16 cellular contexts compared by ENCODE assay signal in the genomic region with DNA sequence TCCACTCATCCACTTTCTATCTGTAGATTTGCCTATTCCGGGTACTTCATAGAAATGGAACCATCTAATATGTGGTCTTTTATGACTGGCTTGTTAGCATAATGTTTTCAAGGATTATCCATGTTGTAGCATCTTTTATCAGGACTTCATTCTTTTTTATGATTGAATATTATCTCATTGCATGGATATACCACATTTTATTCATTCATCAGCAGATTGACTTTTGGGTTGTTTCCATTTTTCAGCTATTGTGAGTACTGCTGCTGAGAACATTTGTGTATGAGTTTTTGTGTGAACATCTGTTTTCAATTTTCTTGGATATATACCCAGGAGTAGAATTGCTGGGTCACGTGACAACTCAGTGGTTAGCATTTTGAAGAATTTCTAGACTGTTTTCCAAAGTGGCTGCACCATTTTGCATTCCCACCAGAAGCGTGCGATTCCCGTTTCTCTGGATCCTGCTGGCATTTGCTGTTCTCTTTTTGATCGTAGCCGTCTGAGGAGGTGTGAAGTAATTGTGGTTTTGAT. TPM values are rescaled to one million over a fixed set of nuclear protein-coding genes. Genes with fewer than 3 reads are reported as not detected.
DNase-seq lines count a peak whose midpoint lies in the region; ATAC-seq and TF ChIP-seq lines count a peak whose summit lies in the region.
"Had no signal": no experiment of that assay in that cellular context is flagged by ENCODE, and none has a peak within 500 bp of the region (broad histone marks: within the 10 kb centered on the region; RNA-seq: fewer than 3 reads in every experiment).

No MANE protein-coding gene starts in this region.

- H3K4me3 ChIP-seq in heart left ventricle: no peak overlapping the region
- H3K4me3 ChIP-seq in fibroblast of villous mesenchyme (ENCODE audit: low read depth, low read length): no peak overlapping the region
- H3K4me3 ChIP-seq: MG63, vagina had no signal

- peaks cover 33% of the 10 kb centered on the region for H3K4me1 Mint-ChIP-seq in activated B cell treated with CpG ODN at 0.5 μM for 24 hours

- DNase-seq in heart left ventricle (no peak), Right ventricle myocardium superior (no peak), activated B cell treated with CpG ODN at 0.5 μM for 24 hours (no peak), fibroblast of villous mesenchyme (ENCODE audit: low read depth) (peak; percentile 89), smooth muscle cell of the brain vasculature (ENCODE audit: low read depth, low spot score) (peak; percentile 74), T-helper 9 cell (no peak), COLO668 (lab: John Stamatoyannopoulos, UW; ENCODE audit: unreplicated experiment) (no peak)
- DNase-seq: activated CD4-positive, CD25-positive, alpha-beta regulatory T cell treated with anti-CD3 and anti-CD28 coated beads, Interleukin-2, amount 50 U/mL, for 72 hours; AML-193; DMS79; MG63; stimulated activated CD4-positive, alpha-beta T cell treated with anti-CD3 and anti-CD28 coated beads, Interleukin-2, amount 100 ng/mL, for 48 hours had no signal

- no peaks in the 10 kb centered on the region for H3K9me3 ChIP-seq in heart left ventricle
- H3K9me3 ChIP-seq: MG63, vagina had no signal

- H3K27me3 ChIP-seq in heart left ventricle: no peaks in the 10 kb centered on the region
- H3K27me3 ChIP-seq: MG63, vagina had no signal

- no peak for ATAC-seq in heart left ventricle
- no peak for ATAC-seq in Right ventricle myocardium superior (ENCODE audit: poor library complexity)
- ATAC-seq in activated B cell treated with CpG ODN at 0.5 μM for 24 hours (ENCODE audit: low read depth): no peak
- no peak for ATAC-seq in HG03045 (IDR thresholded peaks at IDR 0.05; ENCODE audit: unreplicated experiment)
- ATAC-seq: stimulated activated effector memory CD8-positive, alpha-beta T cell treated with anti-CD3 and anti-CD28 coated beads, Interleukin-12 subunit alpha, Interleukin-12 subunit beta, amount 100 ng/mL, for 72 hours had no signal

- POLR2A ChIA-PET in activated B cell treated with CpG ODN at 0.5 μM for 24 hours (lab: Charles Lee): no interaction called here

- 68 to 85% (median 80%) methylated on average over 7 of the region's 7 CpGs for WGBS in heart left ventricle, 4 donors

- peaks cover 77% of the 10 kb centered on the region for H3K36me3 Mint-ChIP-seq in activated B cell treated with CpG ODN at 0.5 μM for 24 hours (ENCODE audit: low read depth)

- CTCF ChIA-PET in activated B cell treated with CpG ODN at 0.5 μM for 24 hours (lab: Charles Lee): no interaction called here

- peak overlapping the region; percentile 61 to 97 (median 79) for H3K27ac ChIP-seq in heart left ventricle
- H3K27ac ChIP-seq: vagina had no signal

- H3K4me1 ChIP-seq in heart left ventricle: peaks cover 4 to 98% (median 58%) of the 10 kb centered on the region in 12 donors

- no peak overlapping the region for H3K4me3 Mint-ChIP-seq in activated B cell treated with CpG ODN at 0.5 μM for 24 hours
- H3K4me3 Mint-ChIP-seq: stimulated activated effector memory CD8-positive, alpha-beta T cell treated with anti-CD3 and anti-CD28 coated beads, Interleukin-12 subunit alpha, Interleukin-12 subunit beta, amount 100 ng/mL, for 72 hours had no signal

- no peaks in the 10 kb centered on the region for H3K27me3 Mint-ChIP-seq in activated B cell treated with CpG ODN at 0.5 μM for 24 hours
- H3K27me3 Mint-ChIP-seq: progenitor cell of endocrine pancreas had no signal

- no peaks in the 10 kb centered on the region for H3K9me3 Mint-ChIP-seq in activated B cell treated with CpG ODN at 0.5 μM for 24 hours
- H3K9me3 Mint-ChIP-seq: stimulated activated effector memory CD8-positive, alpha-beta T cell treated with anti-CD3 and anti-CD28 coated beads, Interleukin-12 subunit alpha, Interleukin-12 subunit beta, amount 100 ng/mL, for 72 hours had no signal

- peak overlapping the region; percentile 41 for H3K27ac Mint-ChIP-seq in activated B cell treated with CpG ODN at 0.5 μM for 24 hours
- H3K27ac Mint-ChIP-seq: progenitor cell of endocrine pancreas had no signal

- peaks cover 0 to 95% (median 54%) of the 10 kb centered on the region in 9 donors for H3K36me3 ChIP-seq in heart left ventricle

- TF ChIP-seq POLR2A in heart left ventricle (IDR thresholded peaks at IDR 0.05): no peak

- TF ChIP-seq CTCF in heart left ventricle (IDR thresholded peaks at IDR 0.05) (no peak), activated B cell treated with CpG ODN at 0.5 μM for 24 hours (IDR thresholded peaks at IDR 0.05) (no peak), fibroblast of villous mesenchyme (IDR thresholded peaks at IDR 0.05; ENCODE audit: insufficient read depth, low read depth, low read length) (no peak)

- intact Hi-C loops in heart left ventricle (cut with DNase I): loop anchor here in 1 of 10 donors (5.0 kb wide), 1 partner anchor 43 kb away; a partner anchor contains a TSS
- intact Hi-C loops in Right ventricle myocardium superior (cut with DNase I): no loop called here
- intact Hi-C loops in activated B cell treated with CpG ODN at 0.5 μM for 24 hours (cut with micrococcal nuclease): loop anchor here (1.0 to 10.0 kb wide), 3 partner anchors 8 to 685 kb away; a partner anchor contains a TSS

RNA-seq across cellular contexts. Expression of a gene that starts 8.9 kb away (rescaled TPM):
- 1 to 10 TPM in 7 of 9 donors, under 1 TPM in 2; 0.24 to 2.8 (median 1.7) TPM for total RNA-seq in heart left ventricle
- 10 to 100 TPM in 1 of 2 donors, 1 to 10 TPM in 1; 1.4 to 12.7 TPM for polyA plus RNA-seq in heart left ventricle
- 2.8 TPM for total RNA-seq in Right ventricle myocardium superior
- total RNA-seq in activated B cell treated with CpG ODN at 0.5 μM for 24 hours: 15.4 and 18.3 TPM in 2 replicates
- total RNA-seq in fibroblast of villous mesenchyme: 0.32 and 0.86 TPM in 2 replicates

RNA-seq across cellular contexts. Expression of a gene that starts 27.8 kb away (rescaled TPM):
- 10 to 100 TPM; 13.0 to 31.2 (median 18.7) TPM for total RNA-seq in heart left ventricle
- polyA plus RNA-seq in heart left ventricle: 10 to 100 TPM in 1 of 2 donors, 1 to 10 TPM in 1; 8.7 to 30.4 TPM
- total RNA-seq in Right ventricle myocardium superior: 19.8 TPM
- 24.0 and 30.2 TPM in 2 replicates for total RNA-seq in activated B cell treated with CpG ODN at 0.5 μM for 24 hours
- 12.2 and 15.1 TPM in 2 replicates for total RNA-seq in fibroblast of villous mesenchyme

RNA-seq across cellular contexts. Expression of a gene that starts 43.1 kb away (rescaled TPM):
- total RNA-seq in heart left ventricle: 10 to 100 TPM; 32.8 to 54.2 (median 45.6) TPM
- polyA plus RNA-seq in heart left ventricle: 10 to 100 TPM; 30.2 to 75.3 TPM
- 46.6 TPM for total RNA-seq in Right ventricle myocardium superior
- total RNA-seq in activated B cell treated with CpG ODN at 0.5 μM for 24 hours: 156 and 161 TPM in 2 replicates
- total RNA-seq in fibroblast of villous mesenchyme: 61.7 and 76.3 TPM in 2 replicates

RNA-seq across cellular contexts. Expression of a gene that starts 57.3 kb away (rescaled TPM):
- total RNA-seq in heart left ventricle (10 to 100 TPM in 5 of 9 donors, 1 to 10 TPM in 4; 5.2 to 17.0 (median 10.4) TPM), Right ventricle myocardium superior (25.3 TPM), activated B cell treated with CpG ODN at 0.5 μM for 24 hours (3.6 TPM in 2 replicates), fibroblast of villous mesenchyme (16.0 and 93.1 TPM in 2 replicates)
- 10 to 100 TPM in 1 of 2 donors, 1 to 10 TPM in 1; 6.2 to 10.5 TPM for polyA plus RNA-seq in heart left ventricle

Comparison
In these comparisons a context has a peak if more than half of its experiments do, and no peak if none do; other contexts are left out.
1. DNase-seq: peak in fibroblast of villous mesenchyme (single experiment) and smooth muscle cell of the brain vasculature (single experiment); none in heart left ventricle (0 of 5), Right ventricle myocardium superior (single experiment), activated B cell treated with CpG ODN at 0.5 μM for 24 hours (single experiment), T-helper 9 cell (single experiment) and COLO668 (single experiment).